ENCODE assay signal across 1 cellular context in the genomic region with DNA sequence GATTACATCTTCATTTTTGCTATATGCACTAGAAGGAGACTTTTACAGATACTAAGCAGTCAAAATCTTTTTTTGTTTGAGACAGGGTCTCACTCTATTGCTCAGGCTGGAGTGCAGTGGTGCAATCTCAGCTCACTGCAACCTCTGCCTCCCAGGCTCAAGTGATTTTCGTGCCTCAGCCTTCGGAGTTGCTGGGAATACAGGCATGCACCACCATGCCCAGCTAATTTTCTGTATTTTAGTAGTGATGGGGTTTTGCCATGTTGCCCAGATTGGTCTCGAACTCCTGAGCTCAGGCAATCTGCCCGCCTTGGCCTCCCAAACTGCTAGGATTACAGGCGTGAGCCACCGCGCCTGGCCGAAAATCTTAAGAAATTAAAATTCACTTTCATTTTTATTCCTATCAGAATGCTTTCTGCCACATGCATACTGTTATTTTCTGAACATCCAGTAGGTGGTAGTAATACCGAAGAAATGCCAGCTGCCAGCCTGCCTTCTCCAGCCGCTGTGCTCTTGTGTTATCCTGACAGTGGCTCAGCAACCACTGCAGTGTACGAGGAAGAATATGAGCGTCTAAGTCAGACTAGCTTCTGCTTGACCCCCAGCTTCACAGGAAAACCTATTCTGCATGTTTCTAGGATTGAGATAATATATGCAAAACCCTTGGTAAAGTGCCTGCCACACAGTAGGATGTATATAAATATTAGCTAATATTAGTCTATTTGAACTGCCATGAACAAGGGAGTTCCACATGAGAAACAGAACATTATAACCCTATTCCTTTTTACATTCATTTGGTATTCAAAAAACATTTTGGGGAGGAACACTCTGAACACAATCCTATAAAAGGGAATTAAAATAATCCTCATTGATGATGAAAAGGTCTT.
TF ChIP-seq lines count a peak whose summit lies in the region.

No MANE protein-coding gene starts in this region.

TF ChIP-seq in HepG2, 621 proteins besides CTCF, POLR2A, EP300 and RAD21 (continued from another document and continues in another):
- TF ChIP-seq, protein P1, sequence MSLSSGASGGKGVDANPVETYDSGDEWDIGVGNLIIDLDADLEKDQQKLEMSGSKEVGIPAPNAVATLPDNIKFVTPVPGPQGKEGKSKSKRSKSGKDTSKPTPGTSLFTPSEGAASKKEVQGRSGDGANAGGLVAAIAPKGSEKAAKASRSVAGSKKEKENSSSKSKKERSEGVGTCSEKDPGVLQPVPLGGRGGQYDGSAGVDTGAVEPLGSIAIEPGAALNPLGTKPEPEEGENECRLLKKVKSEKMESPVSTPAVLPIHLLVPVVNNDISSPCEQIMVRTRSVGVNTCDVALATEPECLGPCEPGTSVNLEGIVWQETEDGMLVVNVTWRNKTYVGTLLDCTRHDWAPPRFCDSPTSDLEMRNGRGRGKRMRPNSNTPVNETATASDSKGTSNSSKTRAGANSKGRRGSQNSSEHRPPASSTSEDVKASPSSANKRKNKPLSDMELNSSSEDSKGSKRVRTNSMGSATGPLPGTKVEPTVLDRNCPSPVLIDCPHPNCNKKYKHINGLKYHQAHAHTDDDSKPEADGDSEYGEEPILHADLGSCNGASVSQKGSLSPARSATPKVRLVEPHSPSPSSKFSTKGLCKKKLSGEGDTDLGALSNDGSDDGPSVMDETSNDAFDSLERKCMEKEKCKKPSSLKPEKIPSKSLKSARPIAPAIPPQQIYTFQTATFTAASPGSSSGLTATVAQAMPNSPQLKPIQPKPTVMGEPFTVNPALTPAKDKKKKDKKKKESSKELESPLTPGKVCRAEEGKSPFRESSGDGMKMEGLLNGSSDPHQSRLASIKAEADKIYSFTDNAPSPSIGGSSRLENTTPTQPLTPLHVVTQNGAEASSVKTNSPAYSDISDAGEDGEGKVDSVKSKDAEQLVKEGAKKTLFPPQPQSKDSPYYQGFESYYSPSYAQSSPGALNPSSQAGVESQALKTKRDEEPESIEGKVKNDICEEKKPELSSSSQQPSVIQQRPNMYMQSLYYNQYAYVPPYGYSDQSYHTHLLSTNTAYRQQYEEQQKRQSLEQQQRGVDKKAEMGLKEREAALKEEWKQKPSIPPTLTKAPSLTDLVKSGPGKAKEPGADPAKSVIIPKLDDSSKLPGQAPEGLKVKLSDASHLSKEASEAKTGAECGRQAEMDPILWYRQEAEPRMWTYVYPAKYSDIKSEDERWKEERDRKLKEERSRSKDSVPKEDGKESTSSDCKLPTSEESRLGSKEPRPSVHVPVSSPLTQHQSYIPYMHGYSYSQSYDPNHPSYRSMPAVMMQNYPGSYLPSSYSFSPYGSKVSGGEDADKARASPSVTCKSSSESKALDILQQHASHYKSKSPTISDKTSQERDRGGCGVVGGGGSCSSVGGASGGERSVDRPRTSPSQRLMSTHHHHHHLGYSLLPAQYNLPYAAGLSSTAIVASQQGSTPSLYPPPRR (CRISPR knock-in tag; IDR thresholded peaks at IDR 0.05; ENCODE audit: borderline replicate concordance) = no peak
- no peak for TF ChIP-seq KDM4B (CRISPR knock-in tag; IDR thresholded peaks at IDR 0.05)
- TF ChIP-seq, protein P2, sequence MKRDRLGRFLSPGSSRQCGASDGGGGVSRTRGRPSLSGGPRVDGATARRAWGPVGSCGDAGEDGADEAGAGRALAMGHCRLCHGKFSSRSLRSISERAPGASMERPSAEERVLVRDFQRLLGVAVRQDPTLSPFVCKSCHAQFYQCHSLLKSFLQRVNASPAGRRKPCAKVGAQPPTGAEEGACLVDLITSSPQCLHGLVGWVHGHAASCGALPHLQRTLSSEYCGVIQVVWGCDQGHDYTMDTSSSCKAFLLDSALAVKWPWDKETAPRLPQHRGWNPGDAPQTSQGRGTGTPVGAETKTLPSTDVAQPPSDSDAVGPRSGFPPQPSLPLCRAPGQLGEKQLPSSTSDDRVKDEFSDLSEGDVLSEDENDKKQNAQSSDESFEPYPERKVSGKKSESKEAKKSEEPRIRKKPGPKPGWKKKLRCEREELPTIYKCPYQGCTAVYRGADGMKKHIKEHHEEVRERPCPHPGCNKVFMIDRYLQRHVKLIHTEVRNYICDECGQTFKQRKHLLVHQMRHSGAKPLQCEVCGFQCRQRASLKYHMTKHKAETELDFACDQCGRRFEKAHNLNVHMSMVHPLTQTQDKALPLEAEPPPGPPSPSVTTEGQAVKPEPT (CRISPR knock-in tag; IDR thresholded peaks at IDR 0.05; ENCODE audit: low read depth) = no peak
- TF ChIP-seq, protein P3, sequence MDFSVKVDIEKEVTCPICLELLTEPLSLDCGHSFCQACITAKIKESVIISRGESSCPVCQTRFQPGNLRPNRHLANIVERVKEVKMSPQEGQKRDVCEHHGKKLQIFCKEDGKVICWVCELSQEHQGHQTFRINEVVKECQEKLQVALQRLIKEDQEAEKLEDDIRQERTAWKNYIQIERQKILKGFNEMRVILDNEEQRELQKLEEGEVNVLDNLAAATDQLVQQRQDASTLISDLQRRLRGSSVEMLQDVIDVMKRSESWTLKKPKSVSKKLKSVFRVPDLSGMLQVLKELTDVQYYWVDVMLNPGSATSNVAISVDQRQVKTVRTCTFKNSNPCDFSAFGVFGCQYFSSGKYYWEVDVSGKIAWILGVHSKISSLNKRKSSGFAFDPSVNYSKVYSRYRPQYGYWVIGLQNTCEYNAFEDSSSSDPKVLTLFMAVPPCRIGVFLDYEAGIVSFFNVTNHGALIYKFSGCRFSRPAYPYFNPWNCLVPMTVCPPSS (IDR thresholded peaks at IDR 0.05) = no peak
- no peak for TF ChIP-seq NR2C2 (CRISPR knock-in tag; IDR thresholded peaks at IDR 0.05; ENCODE audit: borderline replicate concordance)
- TF ChIP-seq, protein P4, sequence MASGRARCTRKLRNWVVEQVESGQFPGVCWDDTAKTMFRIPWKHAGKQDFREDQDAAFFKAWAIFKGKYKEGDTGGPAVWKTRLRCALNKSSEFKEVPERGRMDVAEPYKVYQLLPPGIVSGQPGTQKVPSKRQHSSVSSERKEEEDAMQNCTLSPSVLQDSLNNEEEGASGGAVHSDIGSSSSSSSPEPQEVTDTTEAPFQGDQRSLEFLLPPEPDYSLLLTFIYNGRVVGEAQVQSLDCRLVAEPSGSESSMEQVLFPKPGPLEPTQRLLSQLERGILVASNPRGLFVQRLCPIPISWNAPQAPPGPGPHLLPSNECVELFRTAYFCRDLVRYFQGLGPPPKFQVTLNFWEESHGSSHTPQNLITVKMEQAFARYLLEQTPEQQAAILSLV (CRISPR knock-in tag; IDR thresholded peaks at IDR 0.05; ENCODE audit: borderline replicate concordance) = no peak
- TF ChIP-seq NR3C1 (CRISPR knock-in tag; IDR thresholded peaks at IDR 0.05) = no peak
- TF ChIP-seq, protein P5, sequence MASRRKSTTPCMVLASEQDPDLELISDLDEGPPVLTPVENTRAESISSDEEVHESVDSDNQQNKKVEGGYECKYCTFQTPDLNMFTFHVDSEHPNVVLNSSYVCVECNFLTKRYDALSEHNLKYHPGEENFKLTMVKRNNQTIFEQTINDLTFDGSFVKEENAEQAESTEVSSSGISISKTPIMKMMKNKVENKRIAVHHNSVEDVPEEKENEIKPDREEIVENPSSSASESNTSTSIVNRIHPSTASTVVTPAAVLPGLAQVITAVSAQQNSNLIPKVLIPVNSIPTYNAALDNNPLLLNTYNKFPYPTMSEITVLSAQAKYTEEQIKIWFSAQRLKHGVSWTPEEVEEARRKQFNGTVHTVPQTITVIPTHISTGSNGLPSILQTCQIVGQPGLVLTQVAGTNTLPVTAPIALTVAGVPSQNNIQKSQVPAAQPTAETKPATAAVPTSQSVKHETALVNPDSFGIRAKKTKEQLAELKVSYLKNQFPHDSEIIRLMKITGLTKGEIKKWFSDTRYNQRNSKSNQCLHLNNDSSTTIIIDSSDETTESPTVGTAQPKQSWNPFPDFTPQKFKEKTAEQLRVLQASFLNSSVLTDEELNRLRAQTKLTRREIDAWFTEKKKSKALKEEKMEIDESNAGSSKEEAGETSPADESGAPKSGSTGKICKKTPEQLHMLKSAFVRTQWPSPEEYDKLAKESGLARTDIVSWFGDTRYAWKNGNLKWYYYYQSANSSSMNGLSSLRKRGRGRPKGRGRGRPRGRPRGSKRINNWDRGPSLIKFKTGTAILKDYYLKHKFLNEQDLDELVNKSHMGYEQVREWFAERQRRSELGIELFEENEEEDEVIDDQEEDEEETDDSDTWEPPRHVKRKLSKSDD (CRISPR knock-in tag; IDR thresholded peaks at IDR 0.05; ENCODE audit: low read depth) = no peak
- no peak for TF ChIP-seq ZNF124 (CRISPR knock-in tag; IDR thresholded peaks at IDR 0.05)
- no peak for TF ChIP-seq HCFC1 (IDR thresholded peaks at IDR 0.05; ENCODE audit: low read depth, low read length)
- TF ChIP-seq TCF7L2 (IDR thresholded peaks at IDR 0.05; ENCODE audit: low read depth, low read length) = no peak
- TF ChIP-seq NFKBIZ (CRISPR knock-in tag; IDR thresholded peaks at IDR 0.05) = no peak
- TF ChIP-seq SAP130 (CRISPR knock-in tag; IDR thresholded peaks at IDR 0.05; ENCODE audit: low read depth) = peak; percentile 40; the same call in 1 of the 2 replicates
- no peak for TF ChIP-seq NCOA2 (CRISPR knock-in tag; IDR thresholded peaks at IDR 0.05)
- TF ChIP-seq, protein P6, sequence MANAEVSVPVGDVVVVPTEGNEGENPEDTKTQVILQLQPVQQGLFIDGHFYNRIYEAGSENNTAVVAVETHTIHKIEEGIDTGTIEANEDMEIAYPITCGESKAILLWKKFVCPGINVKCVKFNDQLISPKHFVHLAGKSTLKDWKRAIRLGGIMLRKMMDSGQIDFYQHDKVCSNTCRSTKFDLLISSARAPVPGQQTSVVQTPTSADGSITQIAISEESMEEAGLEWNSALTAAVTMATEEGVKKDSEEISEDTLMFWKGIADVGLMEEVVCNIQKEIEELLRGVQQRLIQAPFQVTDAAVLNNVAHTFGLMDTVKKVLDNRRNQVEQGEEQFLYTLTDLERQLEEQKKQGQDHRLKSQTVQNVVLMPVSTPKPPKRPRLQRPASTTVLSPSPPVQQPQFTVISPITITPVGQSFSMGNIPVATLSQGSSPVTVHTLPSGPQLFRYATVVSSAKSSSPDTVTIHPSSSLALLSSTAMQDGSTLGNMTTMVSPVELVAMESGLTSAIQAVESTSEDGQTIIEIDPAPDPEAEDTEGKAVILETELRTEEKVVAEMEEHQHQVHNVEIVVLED (CRISPR knock-in tag; IDR thresholded peaks at IDR 0.05; ENCODE audit: borderline replicate concordance) = no peak
- TF ChIP-seq SP1 (IDR thresholded peaks at IDR 0.05) = no peak
- TF ChIP-seq SP1 (CRISPR knock-in tag; IDR thresholded peaks at IDR 0.05) = no peak
- TF ChIP-seq, protein P7, sequence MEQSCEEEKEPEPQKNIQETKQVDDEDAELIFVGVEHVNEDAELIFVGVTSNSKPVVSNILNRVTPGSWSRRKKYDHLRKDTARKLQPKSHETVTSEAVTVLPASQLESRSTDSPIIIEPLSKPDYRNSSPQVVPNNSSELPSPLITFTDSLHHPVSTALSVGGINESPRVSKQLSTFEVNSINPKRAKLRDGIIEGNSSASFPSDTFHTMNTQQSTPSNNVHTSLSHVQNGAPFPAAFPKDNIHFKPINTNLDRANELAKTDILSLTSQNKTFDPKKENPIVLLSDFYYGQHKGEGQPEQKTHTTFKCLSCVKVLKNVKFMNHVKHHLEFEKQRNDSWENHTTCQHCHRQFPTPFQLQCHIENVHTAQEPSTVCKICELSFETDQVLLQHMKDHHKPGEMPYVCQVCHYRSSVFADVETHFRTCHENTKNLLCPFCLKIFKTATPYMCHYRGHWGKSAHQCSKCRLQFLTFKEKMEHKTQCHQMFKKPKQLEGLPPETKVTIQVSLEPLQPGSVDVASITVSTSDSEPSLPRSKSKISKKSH (CRISPR knock-in tag; IDR thresholded peaks at IDR 0.05; ENCODE audit: borderline replicate concordance) = no peak
- TF ChIP-seq, protein P8, sequence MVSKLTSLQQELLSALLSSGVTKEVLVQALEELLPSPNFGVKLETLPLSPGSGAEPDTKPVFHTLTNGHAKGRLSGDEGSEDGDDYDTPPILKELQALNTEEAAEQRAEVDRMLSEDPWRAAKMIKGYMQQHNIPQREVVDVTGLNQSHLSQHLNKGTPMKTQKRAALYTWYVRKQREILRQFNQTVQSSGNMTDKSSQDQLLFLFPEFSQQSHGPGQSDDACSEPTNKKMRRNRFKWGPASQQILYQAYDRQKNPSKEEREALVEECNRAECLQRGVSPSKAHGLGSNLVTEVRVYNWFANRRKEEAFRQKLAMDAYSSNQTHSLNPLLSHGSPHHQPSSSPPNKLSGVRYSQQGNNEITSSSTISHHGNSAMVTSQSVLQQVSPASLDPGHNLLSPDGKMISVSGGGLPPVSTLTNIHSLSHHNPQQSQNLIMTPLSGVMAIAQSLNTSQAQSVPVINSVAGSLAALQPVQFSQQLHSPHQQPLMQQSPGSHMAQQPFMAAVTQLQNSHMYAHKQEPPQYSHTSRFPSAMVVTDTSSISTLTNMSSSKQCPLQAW (CRISPR knock-in tag; IDR thresholded peaks at IDR 0.05) = peak; percentile 37; the same call in 1 of the 2 replicates
- TF ChIP-seq, protein P9, sequence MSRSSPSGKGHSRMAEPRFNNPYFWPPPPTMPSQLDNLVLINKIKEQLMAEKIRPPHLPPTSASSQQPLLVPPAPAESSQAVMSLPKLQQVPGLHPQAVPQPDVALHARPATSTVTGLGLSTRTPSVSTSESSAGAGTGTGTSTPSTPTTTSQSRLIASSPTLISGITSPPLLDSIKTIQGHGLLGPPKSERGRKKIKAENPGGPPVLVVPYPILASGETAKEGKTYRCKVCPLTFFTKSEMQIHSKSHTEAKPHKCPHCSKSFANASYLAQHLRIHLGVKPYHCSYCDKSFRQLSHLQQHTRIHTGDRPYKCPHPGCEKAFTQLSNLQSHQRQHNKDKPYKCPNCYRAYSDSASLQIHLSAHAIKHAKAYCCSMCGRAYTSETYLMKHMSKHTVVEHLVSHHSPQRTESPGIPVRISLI (CRISPR knock-in tag; IDR thresholded peaks at IDR 0.05; ENCODE audit: borderline replicate concordance) = no peak
- no peak for TF ChIP-seq ZNF598 (CRISPR knock-in tag; IDR thresholded peaks at IDR 0.05; ENCODE audit: borderline replicate concordance)
- TF ChIP-seq, protein P10, sequence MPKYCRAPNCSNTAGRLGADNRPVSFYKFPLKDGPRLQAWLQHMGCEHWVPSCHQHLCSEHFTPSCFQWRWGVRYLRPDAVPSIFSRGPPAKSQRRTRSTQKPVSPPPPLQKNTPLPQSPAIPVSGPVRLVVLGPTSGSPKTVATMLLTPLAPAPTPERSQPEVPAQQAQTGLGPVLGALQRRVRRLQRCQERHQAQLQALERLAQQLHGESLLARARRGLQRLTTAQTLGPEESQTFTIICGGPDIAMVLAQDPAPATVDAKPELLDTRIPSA (CRISPR knock-in tag; IDR thresholded peaks at IDR 0.05; ENCODE audit: borderline replicate concordance) = no peak
- TF ChIP-seq FOXJ3 (CRISPR knock-in tag; IDR thresholded peaks at IDR 0.05; ENCODE audit: borderline replicate concordance) = no peak
- TF ChIP-seq, protein P11, sequence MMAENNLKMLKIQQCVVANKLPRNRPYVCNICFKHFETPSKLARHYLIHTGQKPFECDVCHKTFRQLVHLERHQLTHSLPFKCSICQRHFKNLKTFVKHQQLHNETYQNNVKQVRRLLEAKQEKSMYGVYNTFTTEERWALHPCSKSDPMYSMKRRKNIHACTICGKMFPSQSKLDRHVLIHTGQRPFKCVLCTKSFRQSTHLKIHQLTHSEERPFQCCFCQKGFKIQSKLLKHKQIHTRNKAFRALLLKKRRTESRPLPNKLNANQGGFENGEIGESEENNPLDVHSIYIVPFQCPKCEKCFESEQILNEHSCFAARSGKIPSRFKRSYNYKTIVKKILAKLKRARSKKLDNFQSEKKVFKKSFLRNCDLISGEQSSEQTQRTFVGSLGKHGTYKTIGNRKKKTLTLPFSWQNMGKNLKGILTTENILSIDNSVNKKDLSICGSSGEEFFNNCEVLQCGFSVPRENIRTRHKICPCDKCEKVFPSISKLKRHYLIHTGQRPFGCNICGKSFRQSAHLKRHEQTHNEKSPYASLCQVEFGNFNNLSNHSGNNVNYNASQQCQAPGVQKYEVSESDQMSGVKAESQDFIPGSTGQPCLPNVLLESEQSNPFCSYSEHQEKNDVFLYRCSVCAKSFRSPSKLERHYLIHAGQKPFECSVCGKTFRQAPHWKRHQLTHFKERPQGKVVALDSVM (CRISPR knock-in tag; IDR thresholded peaks at IDR 0.05) = no peak
- TF ChIP-seq, protein P12, sequence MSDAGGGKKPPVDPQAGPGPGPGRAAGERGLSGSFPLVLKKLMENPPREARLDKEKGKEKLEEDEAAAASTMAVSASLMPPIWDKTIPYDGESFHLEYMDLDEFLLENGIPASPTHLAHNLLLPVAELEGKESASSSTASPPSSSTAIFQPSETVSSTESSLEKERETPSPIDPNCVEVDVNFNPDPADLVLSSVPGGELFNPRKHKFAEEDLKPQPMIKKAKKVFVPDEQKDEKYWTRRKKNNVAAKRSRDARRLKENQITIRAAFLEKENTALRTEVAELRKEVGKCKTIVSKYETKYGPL (CRISPR knock-in tag; IDR thresholded peaks at IDR 0.05) = no peak
